ENCODE assay signal across 12 cellular contexts in genomic region chr7:24477376-24477775, GRCh38.
DNase-seq lines count a peak whose midpoint lies in the region; ATAC-seq and TF ChIP-seq lines count a peak whose summit lies in the region.
"Had no signal": no experiment of that assay in that cellular context is flagged by ENCODE, and none has a peak within 500 bp of the region (broad histone marks: within the 10 kb centered on the region; RNA-seq: fewer than 3 reads in every experiment).

No MANE protein-coding gene starts in this region.

- H3K27ac ChIP-seq in HUES48 (ENCODE audit: low read depth, low read length) (peak overlapping the region; percentile 73), thoracic aorta (peak overlapping the region; percentile 65 to 82)

- peaks cover 28% of the 10 kb centered on the region for H3K4me1 Mint-ChIP-seq in brain
- peaks cover 54% of the 10 kb centered on the region for H3K4me1 Mint-ChIP-seq in nephron
- H3K4me1 Mint-ChIP-seq: activated naive CD8-positive, alpha-beta T cell treated with anti-CD3 and anti-CD28 coated beads for 36 hours; CD4-positive, alpha-beta memory T cell; T-cell had no signal

- peak overlapping the region; percentile 54 for H3K9ac ChIP-seq in HUES48 (ENCODE audit: low read depth, low read length)

- H3K27me3 Mint-ChIP-seq in brain = peaks cover 3% of the 10 kb centered on the region
- peaks cover 7% of the 10 kb centered on the region for H3K27me3 Mint-ChIP-seq in nephron (ENCODE audit: low read depth)

- H3K4me1 ChIP-seq in HUES48 (ENCODE audit: control insufficient read depth, insufficient read depth, low read length) = peaks cover 32% of the 10 kb centered on the region
- H3K4me1 ChIP-seq in thoracic aorta (ENCODE audit: control insufficient read depth in 1 of 2, low read depth in 2 of 2) = peaks cover 10 to 37% of the 10 kb centered on the region in 2 donors

- H3K4me3 ChIP-seq in HUES48 (ENCODE audit: low read depth, low read length) (peak overlapping the region; percentile 34; the same call in 1 of the 2 replicates), thoracic aorta (peak overlapping the region; percentile 35)

- no peaks in the 10 kb centered on the region for H3K9me3 ChIP-seq in HUES48 (ENCODE audit: control insufficient read depth, insufficient read depth, low read length)
- H3K9me3 ChIP-seq in thoracic aorta = no peaks in the 10 kb centered on the region

- H3K27ac Mint-ChIP-seq in brain = peak overlapping the region; percentile 28 to 77 (median 62)
- H3K27ac Mint-ChIP-seq in nephron = peak overlapping the region; percentile 79 to 93 (median 92)
- H3K27ac Mint-ChIP-seq: activated naive CD8-positive, alpha-beta T cell treated with anti-CD3 and anti-CD28 coated beads for 36 hours; CD4-positive, alpha-beta memory T cell; T-cell had no signal

- peaks cover 0 to 12% (median 3%) of the 10 kb centered on the region in 5 experiments for H3K9me3 Mint-ChIP-seq in brain
- no peaks in the 10 kb centered on the region for H3K9me3 Mint-ChIP-seq in nephron
- H3K9me3 Mint-ChIP-seq: activated naive CD8-positive, alpha-beta T cell treated with anti-CD3 and anti-CD28 coated beads for 36 hours; T-cell had no signal

- H3K36me3 Mint-ChIP-seq in brain = no peaks in the 10 kb centered on the region
- no peaks in the 10 kb centered on the region for H3K36me3 Mint-ChIP-seq in nephron (ENCODE audit: low read depth)
- H3K36me3 Mint-ChIP-seq: activated naive CD8-positive, alpha-beta T cell treated with anti-CD3 and anti-CD28 coated beads for 36 hours; CD4-positive, alpha-beta memory T cell; T-cell had no signal

- TF ChIP-seq CTCF in brain (conservative IDR thresholded peaks at IDR 0.05) (no peak), nephron (IDR thresholded peaks at IDR 0.05; ENCODE audit: unreplicated experiment in 3 of 3) (no peak), thoracic aorta (IDR thresholded peaks at IDR 0.05) (no peak)

- no peaks in the 10 kb centered on the region for H3K36me3 ChIP-seq in HUES48 (ENCODE audit: control insufficient read depth, insufficient read depth, low read length)
- no peaks in the 10 kb centered on the region for H3K36me3 ChIP-seq in thoracic aorta

- no peak for DNase-seq in thoracic aorta (ENCODE audit: low spot score)
- DNase-seq in putamen (ENCODE audit: low spot score) = no peak
- DNase-seq in AG08396 (ENCODE audit: low spot score) = no peak
- DNase-seq: activated naive CD8-positive, alpha-beta T cell treated with anti-CD3 and anti-CD28 coated beads for 36 hours; CD4-positive, alpha-beta memory T cell; hippocampal formation; left ventricle myocardium superior; T-cell had no signal

- H3K27me3 ChIP-seq in HUES48 (ENCODE audit: control insufficient read depth, insufficient read depth, low read length) (no peaks in the 10 kb centered on the region), thoracic aorta (replicated peaks; ENCODE audit: insufficient read depth) (no peaks in the 10 kb centered on the region)

- H3K4me3 Mint-ChIP-seq in brain (no peak overlapping the region), nephron (no peak overlapping the region)
- H3K4me3 Mint-ChIP-seq: activated naive CD8-positive, alpha-beta T cell treated with anti-CD3 and anti-CD28 coated beads for 36 hours; CD4-positive, alpha-beta memory T cell; T-cell had no signal

- ATAC-seq in thoracic aorta (ENCODE audit: insufficient number of reproducible peaks, low FRiP score, low read depth) (peak; percentile 26), GM21619 (IDR thresholded peaks at IDR 0.05; ENCODE audit: unreplicated experiment) (no peak)
- ATAC-seq: T-cell had no signal
